Comparison of ENCODE assay signal across 18 cellular contexts in the genomic region with DNA sequence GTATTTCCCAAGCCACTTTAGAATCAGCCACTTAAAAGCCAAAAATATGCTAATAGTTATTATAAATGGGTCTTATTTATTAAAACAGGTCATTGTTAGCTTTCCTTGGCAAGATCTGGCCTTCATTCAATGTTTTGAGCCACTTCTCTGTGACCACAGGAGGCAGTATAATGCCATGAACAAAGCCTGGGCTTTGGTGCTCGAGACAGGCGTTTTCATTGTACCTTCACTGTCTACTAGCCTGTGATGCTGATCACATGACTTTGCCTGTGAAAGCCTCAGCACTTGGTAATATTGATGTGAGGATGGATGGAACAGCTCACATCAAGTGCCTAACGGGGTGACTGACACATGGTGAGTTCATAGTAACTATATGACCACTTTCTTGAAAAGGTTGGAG.
DNase-seq lines count a peak whose midpoint lies in the region; ATAC-seq, FAIRE-seq and TF ChIP-seq lines count a peak whose summit lies in the region.
"Had no signal": no experiment of that assay in that cellular context is flagged by ENCODE, and none has a peak within 500 bp of the region (broad histone marks: within the 10 kb centered on the region; RNA-seq: fewer than 3 reads in every experiment).

No MANE protein-coding gene starts in this region.

- FAIRE-seq in H1 (lab: Jason Lieb, UNC), result peak; percentile 86
- FAIRE-seq: astrocyte, GM18507, HTR-8/SVneo, TTC549 had no signal

- H2BK15ac ChIP-seq in H1 (ENCODE audit: low read length), result no peak overlapping the region

- H4K20me1 ChIP-seq in H1 (replicated peaks in 1 of 2; ENCODE audit: control insufficient read depth in 1 of 2, insufficient read depth in 2 of 2, low read length in 2 of 2), result no peaks in the 10 kb centered on the region

- TF ChIP-seq RAD21 in H1 (IDR thresholded peaks at IDR 0.05 in 1 of 2, conservative IDR thresholded peaks at IDR 0.05 in 1 of 2; ENCODE audit: low read depth in 2 of 2, low read length in 2 of 2), result peak; percentile 77 to 84

- peak; percentile 47 for DNase-seq in NCI-H82 (lab: John Stamatoyannopoulos, UW)
- no peak for DNase-seq in NCI-H82 treated with DMSO at 0.1 percent for 48 hours (lab: John Stamatoyannopoulos, UW; ENCODE audit: unreplicated experiment)
- peak; percentile 51 for DNase-seq in NAMALWA (ENCODE audit: low spot score)
- no peak for DNase-seq in H1 (ENCODE audit: low read depth in 1 of 2, low spot score in 2 of 2)
- DNase-seq in retinal pigment epithelial cell (ENCODE audit: low read depth), result no peak
- no peak for DNase-seq in left lung
- no peak for DNase-seq in lower leg skin (ENCODE audit: low spot score in 2 of 2)
- DNase-seq: activated gamma-delta T cell, NCI-H1436, NCI-H524, SHP77 treated with DMSO at 0.1 percent for 48 hours, thyroid gland had no signal

- H3K36me3 ChIP-seq in H1 (ENCODE audit: control insufficient read depth in 2 of 4, insufficient read depth in 4 of 4, low read length in 3 of 4) (no peaks in the 10 kb centered on the region; a peak in 1 of 8 replicates), left lung (no peaks in the 10 kb centered on the region)
- H3K36me3 ChIP-seq: prostate gland, thyroid gland had no signal

- 80% methylated on average over 3 of the region's 3 CpGs; no CpG with 5 or more reads in 1 of the 2 experiments for WGBS in H1 (ENCODE audit: extremely low coverage in 1 of 2, insufficient coverage in 1 of 2, insufficient read length in 1 of 2, insufficient replicate concordance in 2 of 2, low coverage in 1 of 2, low lambda C conversion rate in 2 of 2, missing lambda C conversion rate in 1 of 2), 2 experiments
- 76 to 77% methylated on average over 3 of the region's 3 CpGs for WGBS in lower leg skin, 2 donors

- H3K4me3 ChIP-seq in H1 (ENCODE audit: extremely low read depth in 1 of 4, insufficient read depth in 2 of 4, low read depth in 3 of 4, low read length in 4 of 4), result no peak overlapping the region
- H3K4me3 ChIP-seq in retinal pigment epithelial cell (ENCODE audit: low read length), result no peak overlapping the region
- no peak overlapping the region for H3K4me3 ChIP-seq in left lung
- H3K4me3 ChIP-seq in lower leg skin (ENCODE audit: low read depth, poor library complexity, severe bottlenecking), result no peak overlapping the region
- H3K4me3 ChIP-seq: prostate gland, thyroid gland had no signal

- CTCF ChIA-PET in H1 (lab: Charles Lee; ENCODE audit: partially characterized antibody), result interaction anchor here (0.6 to 1.8 kb wide), 11 partner anchors 27 to 343 kb away, joined by 3 to 6 read pairs (median 3); no protein-coding TSS in a partner anchor

- no peak overlapping the region for H3K18ac ChIP-seq in H1 (ENCODE audit: extremely low read depth, low read length)

- no peak overlapping the region for H2BK12ac ChIP-seq in H1 (ENCODE audit: low read depth, low read length)

- TF ChIP-seq CTCF in H1 (IDR thresholded peaks at IDR 0.05; ENCODE audit: control extremely low read depth in 1 of 3, insufficient read depth in 1 of 3, low read depth in 1 of 3, low read length in 3 of 3) (peak in 2 of 3 experiments; percentile 60 to 61; a peak in 3 of 4 replicates), retinal pigment epithelial cell (conservative IDR thresholded peaks at IDR 0.05; ENCODE audit: low read depth, low read length) (peak; percentile 17), left lung (IDR thresholded peaks at IDR 0.05) (no peak), lower leg skin (IDR thresholded peaks at IDR 0.05) (no peak)

- no peak for TF ChIP-seq EP300 in H1 (IDR thresholded peaks at IDR 0.05; ENCODE audit: borderline replicate concordance in 1 of 2, low read depth in 2 of 2, low read length in 2 of 2)

- no peaks in the 10 kb centered on the region for H3K79me1 ChIP-seq in H1 (ENCODE audit: low read depth, low read length)

- H3K9me3 ChIP-seq in H1 (ENCODE audit: insufficient read depth in 2 of 2, low read depth in 1 of 2, low read length in 1 of 2) (no peaks in the 10 kb centered on the region), left lung (peaks cover 0 to 32% of the 10 kb centered on the region in 2 donors)
- H3K9me3 ChIP-seq: prostate gland, thyroid gland had no signal

- H3K27me3 ChIP-seq in H1 (replicated peaks in 1 of 4; ENCODE audit: control insufficient read depth in 3 of 4, extremely low read depth in 1 of 4, insufficient read depth in 3 of 4, low read length in 3 of 4), result no peaks in the 10 kb centered on the region
- H3K27me3 ChIP-seq in left lung, result no peaks in the 10 kb centered on the region
- H3K27me3 ChIP-seq: thyroid gland had no signal

- H3K23me2 ChIP-seq in H1 (ENCODE audit: low read depth, low read length), result no peaks in the 10 kb centered on the region

- no peak overlapping the region for H2AK5ac ChIP-seq in H1 (ENCODE audit: low read depth, low read length)

- ATAC-seq in left lung, result no peak
- ATAC-seq in GM18519 (IDR thresholded peaks at IDR 0.05; ENCODE audit: low FRiP score, unreplicated experiment), result no peak

- no peak overlapping the region for H4K91ac ChIP-seq in H1 (replicated peaks; ENCODE audit: insufficient read length, low read length)

- no peak overlapping the region for H3K56ac ChIP-seq in H1 (replicated peaks; ENCODE audit: insufficient read length, low read depth, low read length)

- POLR2A ChIA-PET in H1 (lab: Charles Lee; ENCODE audit: partially characterized antibody), result interaction anchor here (0.6 kb wide), 1 partner anchor 13 kb away, joined by 3 read pairs; no protein-coding TSS in a partner anchor

- H3K23ac ChIP-seq in H1 (ENCODE audit: insufficient read length), result no peak overlapping the region

- no peak overlapping the region for H4K8ac ChIP-seq in H1 (ENCODE audit: extremely low read depth, insufficient read depth, low read length)

- H3K79me2 ChIP-seq in H1 (ENCODE audit: control insufficient read depth in 1 of 2, insufficient read depth in 2 of 2, low read length in 2 of 2), result no peaks in the 10 kb centered on the region

- no peak overlapping the region for H4K5ac ChIP-seq in H1 (ENCODE audit: insufficient read length, low read depth, low read length)

- H3K27ac ChIP-seq in H1 (ENCODE audit: low read depth, low read length), result no peak overlapping the region
- no peak overlapping the region for H3K27ac ChIP-seq in left lung
- H3K27ac ChIP-seq: prostate gland, thyroid gland had no signal

- H2AFZ ChIP-seq in H1 (ENCODE audit: low read length), result no peak overlapping the region

- H2BK20ac ChIP-seq in H1 (ENCODE audit: low read length), result no peak overlapping the region

- H3K4me1 ChIP-seq in H1 (replicated peaks in 1 of 4; ENCODE audit: control insufficient read depth in 3 of 4, insufficient read depth in 4 of 4, low read length in 3 of 4), result no peaks in the 10 kb centered on the region
- no peaks in the 10 kb centered on the region for H3K4me1 ChIP-seq in left lung
- H3K4me1 ChIP-seq: prostate gland, thyroid gland had no signal

- H2BK5ac ChIP-seq in H1 (ENCODE audit: low read depth, low read length), result no peak overlapping the region

- H3K9ac ChIP-seq in H1 (replicated peaks in 1 of 4; ENCODE audit: extremely low read depth in 1 of 4, low read depth in 3 of 4, low read length in 3 of 4), result no peak overlapping the region

- H3K4ac ChIP-seq in H1 (replicated peaks; ENCODE audit: insufficient read length, low read depth, low read length), result no peak overlapping the region

- TF ChIP-seq POLR2A in H1 (IDR thresholded peaks at IDR 0.05; ENCODE audit: control extremely low read depth in 1 of 2, low read depth in 2 of 2, low read length in 2 of 2), result no peak
- TF ChIP-seq POLR2A in lower leg skin (IDR thresholded peaks at IDR 0.05), result no peak

- no peak overlapping the region for H3K4me2 ChIP-seq in H1 (ENCODE audit: insufficient read depth in 1 of 2, low read depth in 2 of 2, low read length in 2 of 2)

- intact Hi-C loops in left lung (cut with DNase I) (no loop called here), lower leg skin (cut with DNase I; ENCODE audit: low total_unique reads) (no loop called here)

- no peak overlapping the region for H2BK120ac ChIP-seq in H1 (replicated peaks; ENCODE audit: low read depth, low read length)

- no peak overlapping the region for H3K14ac ChIP-seq in H1 (ENCODE audit: insufficient read length)

TF ChIP-seq in H1, 55 proteins besides CTCF, POLR2A, EP300 and RAD21:
- TF ChIP-seq SP4 (IDR thresholded peaks at IDR 0.05; ENCODE audit: low read length), result no peak
- TF ChIP-seq, protein P1, sequence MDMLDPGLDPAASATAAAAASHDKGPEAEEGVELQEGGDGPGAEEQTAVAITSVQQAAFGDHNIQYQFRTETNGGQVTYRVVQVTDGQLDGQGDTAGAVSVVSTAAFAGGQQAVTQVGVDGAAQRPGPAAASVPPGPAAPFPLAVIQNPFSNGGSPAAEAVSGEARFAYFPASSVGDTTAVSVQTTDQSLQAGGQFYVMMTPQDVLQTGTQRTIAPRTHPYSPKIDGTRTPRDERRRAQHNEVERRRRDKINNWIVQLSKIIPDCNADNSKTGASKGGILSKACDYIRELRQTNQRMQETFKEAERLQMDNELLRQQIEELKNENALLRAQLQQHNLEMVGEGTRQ (IDR thresholded peaks at IDR 0.05; ENCODE audit: low read length), result 0 out of 2 replicates have a peak, but pooled peaks have one; percentile 33

Comparison
In these comparisons a context has a peak if more than half of its experiments do, and no peak if none do; other contexts are left out.
1. DNase-seq: peak in NCI-H82 (single experiment) and NAMALWA (single experiment); none in NCI-H82 treated with DMSO at 0.1 percent for 48 hours (single experiment), H1 (0 of 2), retinal pigment epithelial cell (single experiment), left lung (0 of 2) and lower leg skin (0 of 2).
2. CTCF ChIP-seq: peak in H1 (2 of 3) and retinal pigment epithelial cell (single experiment); none in left lung (0 of 2) and lower leg skin (0 of 3).